Comparison of ENCODE assay signal across 16 cellular contexts in the genomic region with DNA sequence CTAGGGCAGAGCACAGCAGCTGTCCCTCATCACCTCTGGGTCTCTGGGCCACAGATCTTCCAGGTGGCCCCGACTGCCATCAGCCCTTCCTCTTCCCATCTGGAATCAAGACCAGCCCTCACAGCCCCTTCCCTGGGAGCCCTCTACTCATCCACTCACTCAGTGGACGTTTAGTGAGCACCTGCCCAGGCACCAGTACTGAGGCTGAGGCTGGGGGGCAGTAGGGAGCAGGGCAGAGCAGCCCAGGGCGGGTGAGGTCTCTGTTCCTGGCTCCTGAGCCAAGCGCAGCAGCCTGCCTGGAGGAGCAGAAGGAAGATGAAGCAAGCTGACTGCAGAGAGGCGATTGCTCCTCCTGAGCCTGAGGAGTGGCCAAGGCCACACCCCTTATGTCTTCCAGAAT. TPM values are rescaled to one million over a fixed set of nuclear protein-coding genes. Genes with fewer than 3 reads are reported as not detected.
DNase-seq lines count a peak whose midpoint lies in the region; ATAC-seq, FAIRE-seq and TF ChIP-seq lines count a peak whose summit lies in the region.
"Had no signal": no experiment of that assay in that cellular context is flagged by ENCODE, and none has a peak within 500 bp of the region (broad histone marks: within the 10 kb centered on the region; RNA-seq: fewer than 3 reads in every experiment).

No MANE protein-coding gene starts in this region.

- no peak for TF ChIP-seq POLR2A in sigmoid colon (IDR thresholded peaks at IDR 0.05)

- DNase-seq in left ventricle myocardium superior (peak; percentile 11), Right ventricle myocardium inferior (ENCODE audit: missing footprints) (no peak), OCI-LY7 (ENCODE audit: low spot score) (no peak), sigmoid colon (peak; percentile 59), RCC 7860 (ENCODE audit: low spot score) (no peak), hepatocyte (ENCODE audit: low spot score) (no peak)
- DNase-seq: activated CD8-positive, alpha-beta T cell treated with anti-CD3 and anti-CD28 coated beads, Interleukin-2, amount 10 ng/mL, durations not matched to agents 7 days and 5 days; activated naive CD8-positive, alpha-beta T cell treated with anti-CD3 and anti-CD28 coated beads, Interleukin-2, amount 50 U/mL, for 24 hours; BE2C; HCEC 1CT; left colon; NCI-H2081; nephron progenitor cell; upper lobe of right lung had no signal

- H2AFZ ChIP-seq in OCI-LY7 (ENCODE audit: low read length) (no peak overlapping the region), hepatocyte (no peak overlapping the region)

- TF ChIP-seq CTCF in OCI-LY7 (conservative IDR thresholded peaks at IDR 0.05; ENCODE audit: low read length): peak; percentile 35; the same call in 1 of the 2 replicates
- no peak for TF ChIP-seq CTCF in sigmoid colon (IDR thresholded peaks at IDR 0.05)
- TF ChIP-seq CTCF in hepatocyte (IDR thresholded peaks at IDR 0.05; ENCODE audit: poor library complexity): no peak

- ATAC-seq in left ventricle myocardium superior (no peak), Right ventricle myocardium inferior (no peak)
- ATAC-seq: activated CD8-positive, alpha-beta T cell treated with anti-CD3 and anti-CD28 coated beads, Interleukin-2, amount 10 ng/mL, durations not matched to agents 7 days and 5 days; activated naive CD8-positive, alpha-beta T cell treated with anti-CD3 and anti-CD28 coated beads, Interleukin-2, amount 50 U/mL, for 24 hours; left colon; upper lobe of right lung had no signal

- no peaks in the 10 kb centered on the region for H3K36me3 ChIP-seq in OCI-LY7 (ENCODE audit: insufficient read depth, low read length)
- H3K36me3 ChIP-seq in sigmoid colon: no peaks in the 10 kb centered on the region
- no peaks in the 10 kb centered on the region for H3K36me3 ChIP-seq in hepatocyte (replicated peaks; ENCODE audit: insufficient read depth, low read depth)
- H3K36me3 ChIP-seq: spleen, upper lobe of right lung had no signal

- no peaks in the 10 kb centered on the region for H4K20me1 ChIP-seq in OCI-LY7 (ENCODE audit: insufficient read depth, low read length)
- no peaks in the 10 kb centered on the region for H4K20me1 ChIP-seq in hepatocyte (ENCODE audit: insufficient read depth, poor library complexity, severe bottlenecking)

- H3K4me2 ChIP-seq in OCI-LY7 (ENCODE audit: low read length) (no peak overlapping the region), hepatocyte (no peak overlapping the region)

- no peak for FAIRE-seq in RCC 7860 (lab: Jason Lieb, UNC)

- CTCF ChIA-PET in OCI-LY7 (lab: Charles Lee; ENCODE audit: unreplicated experiment): no interaction called here

- no peaks in the 10 kb centered on the region for H3K9me3 ChIP-seq in OCI-LY7 (ENCODE audit: low read length)
- no peaks in the 10 kb centered on the region for H3K9me3 ChIP-seq in sigmoid colon
- H3K9me3 ChIP-seq in hepatocyte (ENCODE audit: low read depth): no peaks in the 10 kb centered on the region
- H3K9me3 ChIP-seq: BE2C, spleen, upper lobe of right lung had no signal

- peaks cover 17 to 88% (median 57%) of the 10 kb centered on the region in 3 donors for H3K27me3 ChIP-seq in sigmoid colon
- peaks cover 25% of the 10 kb centered on the region for H3K27me3 ChIP-seq in hepatocyte
- H3K27me3 ChIP-seq: BE2C had no signal

- H3K79me2 ChIP-seq in OCI-LY7 (ENCODE audit: insufficient read depth, low read depth, low read length) (no peaks in the 10 kb centered on the region), hepatocyte (no peaks in the 10 kb centered on the region)

- POLR2A ChIA-PET in OCI-LY7 (lab: Charles Lee): no interaction called here

- H3K27ac ChIP-seq in OCI-LY7 (ENCODE audit: low read depth, low read length, poor library complexity, severe bottlenecking): no peak overlapping the region
- H3K27ac ChIP-seq in sigmoid colon: no peak overlapping the region
- no peak overlapping the region for H3K27ac ChIP-seq in hepatocyte
- H3K27ac ChIP-seq: spleen, upper lobe of right lung had no signal

- H3K4me3 ChIP-seq in OCI-LY7 (ENCODE audit: low read depth, low read length, poor library complexity, severe bottlenecking): no peak overlapping the region
- no peak overlapping the region for H3K4me3 ChIP-seq in sigmoid colon
- H3K4me3 ChIP-seq in hepatocyte: no peak overlapping the region
- H3K4me3 ChIP-seq: dorsolateral prefrontal cortex, spleen, upper lobe of right lung had no signal

- WGBS in sigmoid colon, 2 donors: 24 to 41% methylated on average over 5 of the region's 5 CpGs
- WGBS in hepatocyte (ENCODE audit: low lambda C conversion rate, missing lambda C conversion rate): 44% methylated on average over 4 of the region's 5 CpGs

- H3K4me1 ChIP-seq in OCI-LY7 (ENCODE audit: insufficient read depth, low read length, poor library complexity, severe bottlenecking) (no peaks in the 10 kb centered on the region), sigmoid colon (peaks cover 0 to 3% (median 2%) of the 10 kb centered on the region in 4 donors), hepatocyte (ENCODE audit: insufficient read depth) (peaks cover 1% of the 10 kb centered on the region)
- H3K4me1 ChIP-seq: upper lobe of right lung had no signal

- no peak for TF ChIP-seq EP300 in sigmoid colon (IDR thresholded peaks at IDR 0.05)

- intact Hi-C loops in left ventricle myocardium superior (cut with micrococcal nuclease) (no loop called here), Right ventricle myocardium inferior (cut with DNase I) (no loop called here), OCI-LY7 (cut with micrococcal nuclease; ENCODE audit: unreplicated experiment) (no loop called here), sigmoid colon (cut with DNase I) (no loop called here)

- no TSS peak for BruUV-seq in OCI-LY7 (replicated peaks; lab: Mats Ljungman, UMichigan)

- H3K9me2 ChIP-seq in OCI-LY7 (ENCODE audit: insufficient read depth, low read length): no peaks in the 10 kb centered on the region
- H3K9me2 ChIP-seq in hepatocyte (replicated peaks; ENCODE audit: insufficient read depth): no peaks in the 10 kb centered on the region

RNA-seq across cellular contexts. Expression of a gene that starts 5.5 kb away (rescaled TPM):
- total RNA-seq in left ventricle myocardium superior (0.57 TPM), Right ventricle myocardium inferior (0.57 TPM), OCI-LY7 (2022) (1.5 and 2.2 TPM in 2 replicates), sigmoid colon (1 to 10 TPM in 3 of 4 donors, under 1 TPM in 1; 0.66 to 2.9 (median 2.0) TPM), hepatocyte (1.0 and 1.6 TPM in 2 replicates)
- total RNA-seq in OCI-LY7 (2014; rRNA removed; shearing (Covaris generic)): 0.54 and 0.62 TPM in 2 replicates
- polyA plus RNA-seq in sigmoid colon (1 to 10 TPM in 1 of 3 donors, under 1 TPM in 2; under 0.01 to 1.9 (median 0.23) TPM), hepatocyte (3.8 and 4.0 TPM in 2 replicates)

RNA-seq across cellular contexts. Expression of a gene that starts 21.8 kb away (rescaled TPM):
- 22.2 TPM for total RNA-seq in left ventricle myocardium superior
- total RNA-seq in Right ventricle myocardium inferior: 21.3 TPM
- 20.1 and 31.6 TPM in 2 replicates for total RNA-seq in OCI-LY7 (2014; rRNA removed; shearing (Covaris generic))
- total RNA-seq in OCI-LY7 (2022): 34.4 and 34.8 TPM in 2 replicates
- 10 to 100 TPM; 19.3 to 26.3 (median 23.8) TPM for total RNA-seq in sigmoid colon
- polyA plus RNA-seq in sigmoid colon: 10 to 100 TPM; 10.8 to 56.9 (median 26.8) TPM
- total RNA-seq in hepatocyte: 26.2 and 31.3 TPM in 2 replicates
- 20.6 and 29.2 TPM in 2 replicates for polyA plus RNA-seq in hepatocyte

RNA-seq across cellular contexts. Expression of a gene that starts 23.5 kb away (rescaled TPM):
- 42.7 TPM for total RNA-seq in left ventricle myocardium superior
- total RNA-seq in Right ventricle myocardium inferior: 37.8 TPM
- total RNA-seq in OCI-LY7 (2014; rRNA removed; shearing (Covaris generic)): 83.8 and 85.8 TPM in 2 replicates
- total RNA-seq in OCI-LY7 (2022): 100 and 110 TPM in 2 replicates
- total RNA-seq in sigmoid colon: 10 to 100 TPM; 22.0 to 55.1 (median 39.2) TPM
- polyA plus RNA-seq in sigmoid colon: 10 to 100 TPM; 24.7 to 90.0 (median 37.8) TPM
- total RNA-seq in hepatocyte: 54.9 and 57.4 TPM in 2 replicates
- polyA plus RNA-seq in hepatocyte: 89.7 and 125 TPM in 2 replicates

RNA-seq across cellular contexts. Expression of a gene that starts 27.9 kb away (rescaled TPM):
- total RNA-seq in left ventricle myocardium superior (458 TPM), Right ventricle myocardium inferior (370 TPM), OCI-LY7 (2022) (138 and 162 TPM in 2 replicates), sigmoid colon (10 to 100 TPM in 1 of 4 donors, 1 to 10 TPM in 3; 1.4 to 10.2 (median 6.1) TPM), hepatocyte (24.8 and 27.5 TPM in 2 replicates)
- 92.6 and 101 TPM in 2 replicates for total RNA-seq in OCI-LY7 (2014; rRNA removed; shearing (Covaris generic))
- polyA plus RNA-seq in sigmoid colon (10 to 100 TPM in 1 of 3 donors, 1 to 10 TPM in 2; 3.2 to 22.6 (median 4.2) TPM), hepatocyte (64.0 and 80.1 TPM in 2 replicates)

RNA-seq across cellular contexts. Expression of a gene that starts 43.4 kb away (rescaled TPM):
- not detected for total RNA-seq in left ventricle myocardium superior
- total RNA-seq in Right ventricle myocardium inferior: not detected
- total RNA-seq in OCI-LY7 (2014; rRNA removed; shearing (Covaris generic)): not detected in 2 replicates
- not detected in 2 replicates for total RNA-seq in OCI-LY7 (2022)
- not detected for total RNA-seq in sigmoid colon
- not detected for polyA plus RNA-seq in sigmoid colon
- total RNA-seq in hepatocyte: not detected in 2 replicates
- 1.4 and 1.5 TPM in 2 replicates for polyA plus RNA-seq in hepatocyte
- total RNA-seq: activated CD8-positive, alpha-beta T cell treated with anti-CD3 and anti-CD28 coated beads, Interleukin-2, amount 10 ng/mL, durations not matched to agents 7 days and 5 days; upper lobe of right lung had no signal

Comparison
In these comparisons a context has a peak if more than half of its experiments do, and no peak if none do; other contexts are left out.
1. DNase-seq: peak in left ventricle myocardium superior (single experiment) and sigmoid colon (single experiment); none in Right ventricle myocardium inferior (single experiment), OCI-LY7 (single experiment), RCC 7860 (single experiment) and hepatocyte (single experiment).